ENCODE assay signal across 29 cellular contexts in the genomic region with DNA sequence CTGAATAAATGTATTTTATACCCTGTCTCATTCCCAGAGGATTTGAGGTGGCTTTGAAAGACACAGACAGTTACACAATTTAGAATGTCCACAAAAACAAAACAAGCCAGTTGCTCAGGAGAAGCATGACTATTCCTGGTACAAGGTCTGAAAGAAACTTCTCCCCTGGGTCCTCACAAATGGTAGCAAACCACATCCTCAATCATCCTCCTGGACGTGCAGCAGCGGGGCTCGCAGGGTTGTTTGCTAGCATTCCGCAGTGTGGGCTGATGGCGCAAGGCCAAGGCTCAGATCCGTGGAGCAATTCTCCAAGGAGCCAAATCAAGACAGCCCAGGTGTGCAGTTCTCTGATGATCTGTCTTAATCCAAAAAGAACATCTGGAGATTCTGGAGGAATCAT.
DNase-seq lines count a peak whose midpoint lies in the region; ATAC-seq, FAIRE-seq and TF ChIP-seq lines count a peak whose summit lies in the region.
"Had no signal": no experiment of that assay in that cellular context is flagged by ENCODE, and none has a peak within 500 bp of the region (broad histone marks: within the 10 kb centered on the region; RNA-seq: fewer than 3 reads in every experiment).

No MANE protein-coding gene starts in this region.

- POLR2A ChIA-PET in CD8-positive, alpha-beta T cell (lab: Charles Lee): no interaction called here

- DNase-seq in AG08395 (ENCODE audit: low spot score) (peak; percentile 41), GF-D8 (lab: John Stamatoyannopoulos, UW) (peak; percentile 71), NCI-H2171 treated with DMSO at 0.1 percent for 48 hours (lab: John Stamatoyannopoulos, UW) (peak; percentile 80), astrocyte (ENCODE audit: low read depth) (peak; percentile 11), NK-92 (lab: John Stamatoyannopoulos, UW; ENCODE audit: unreplicated experiment) (no peak), GM12891 (ENCODE audit: insufficient read length, low spot score) (no peak)
- no peak for DNase-seq in CD8-positive, alpha-beta T cell
- DNase-seq in activated naive CD4-positive, alpha-beta T cell (lab: John Stamatoyannopoulos, UW): no peak
- DNase-seq: amniotic stem cell; Calu3; effector memory CD8-positive, alpha-beta T cell; GOT3; KBM-7; left ventricle myocardium inferior; naive thymus-derived CD8-positive, alpha-beta T cell; NCI-H1694; NCI-H774; occipital lobe; PC-9; SHP77; T-helper 1 cell; testis had no signal

- H3K9me3 Mint-ChIP-seq in astrocyte (ENCODE audit: unreplicated experiment): peaks cover 7% of the 10 kb centered on the region
- peaks cover 2% of the 10 kb centered on the region for H3K9me3 Mint-ChIP-seq in CD8-positive, alpha-beta T cell
- H3K9me3 Mint-ChIP-seq: mesothelial cell of epicardium had no signal

- H3K27me3 ChIP-seq in astrocyte (ENCODE audit: insufficient read depth, low read length): no peaks in the 10 kb centered on the region
- no peaks in the 10 kb centered on the region for H3K27me3 ChIP-seq in CD8-positive, alpha-beta T cell (ENCODE audit: insufficient read depth, low read length)
- H3K27me3 ChIP-seq: gastroesophageal sphincter, testis, vagina had no signal

- no peak overlapping the region for H3K4me2 ChIP-seq in astrocyte (ENCODE audit: low read length)
- H3K4me2 ChIP-seq: PC-9 had no signal

- no peak overlapping the region for H3K9ac ChIP-seq in astrocyte (ENCODE audit: low read length)

- H3K36me3 ChIP-seq in astrocyte (ENCODE audit: insufficient read depth, low read length): no peaks in the 10 kb centered on the region
- H3K36me3 ChIP-seq in CD8-positive, alpha-beta T cell (ENCODE audit: insufficient read depth, low read length): no peaks in the 10 kb centered on the region
- H3K36me3 ChIP-seq: gastroesophageal sphincter, left ventricle myocardium inferior, vagina had no signal

- no peak overlapping the region for H2AFZ ChIP-seq in astrocyte (ENCODE audit: low read depth, low read length)
- H2AFZ ChIP-seq: PC-9 had no signal

- no peaks in the 10 kb centered on the region for H3K4me1 ChIP-seq in astrocyte (ENCODE audit: insufficient read depth, low read length)
- H3K4me1 ChIP-seq in CD8-positive, alpha-beta T cell (ENCODE audit: insufficient read depth, low read length): no peaks in the 10 kb centered on the region
- H3K4me1 ChIP-seq: gastroesophageal sphincter, left ventricle myocardium inferior, testis, vagina had no signal

- intact Hi-C loops in CD8-positive, alpha-beta T cell (cut with DNase I, micrococcal nuclease): no loop called here

- H3K4me3 ChIP-seq in astrocyte (ENCODE audit: insufficient read depth, low read depth, low read length): no peak overlapping the region
- H3K4me3 ChIP-seq in CD8-positive, alpha-beta T cell (ENCODE audit: low read depth, low read length): no peak overlapping the region
- H3K4me3 ChIP-seq: coronary artery, gastroesophageal sphincter, left ventricle myocardium inferior, PC-9, testis, vagina had no signal

- FAIRE-seq in astrocyte (lab: Jason Lieb, UNC): no peak
- FAIRE-seq in GM12891 (lab: Jason Lieb, UNC): no peak

- ATAC-seq in CD8-positive, alpha-beta T cell: no peak
- ATAC-seq: effector memory CD8-positive, alpha-beta T cell; esophagus mucosa; gastroesophageal sphincter; naive thymus-derived CD8-positive, alpha-beta T cell; stimulated activated memory B cell treated with anti-CD40 and anti-IgM and Interleukin-4, amounts not matched to agents 10 μg/mL and 1 μg/mL and 100 μg/mL, for 72 hours had no signal

- no peaks in the 10 kb centered on the region for H3K9me3 ChIP-seq in astrocyte (ENCODE audit: insufficient read depth, low read depth, low read length)
- H3K9me3 ChIP-seq in CD8-positive, alpha-beta T cell (ENCODE audit: low read length): no peaks in the 10 kb centered on the region
- H3K9me3 ChIP-seq: gastroesophageal sphincter, left ventricle myocardium inferior, testis, vagina had no signal

- no peaks in the 10 kb centered on the region for H3K36me3 Mint-ChIP-seq in astrocyte (ENCODE audit: low read depth, unreplicated experiment)
- no peaks in the 10 kb centered on the region for H3K36me3 Mint-ChIP-seq in CD8-positive, alpha-beta T cell
- H3K36me3 Mint-ChIP-seq: mesothelial cell of epicardium; stimulated activated memory B cell treated with anti-CD40 and anti-IgM and Interleukin-4, amounts not matched to agents 10 μg/mL and 1 μg/mL and 100 μg/mL, for 72 hours had no signal

- H3K27me3 Mint-ChIP-seq in astrocyte (ENCODE audit: low read depth, unreplicated experiment): peaks cover 3% of the 10 kb centered on the region
- H3K27me3 Mint-ChIP-seq in CD8-positive, alpha-beta T cell (ENCODE audit: low read depth): peaks cover 2% of the 10 kb centered on the region
- H3K27me3 Mint-ChIP-seq: effector memory CD8-positive, alpha-beta T cell; stimulated activated memory B cell treated with anti-CD40 and anti-IgM and Interleukin-4, amounts not matched to agents 10 μg/mL and 1 μg/mL and 100 μg/mL, for 72 hours had no signal

- no peak overlapping the region for H3K4me3 Mint-ChIP-seq in astrocyte (ENCODE audit: unreplicated experiment)
- H3K4me3 Mint-ChIP-seq in CD8-positive, alpha-beta T cell: no peak overlapping the region
- H3K4me3 Mint-ChIP-seq: effector memory CD8-positive, alpha-beta T cell; mesothelial cell of epicardium; naive thymus-derived CD8-positive, alpha-beta T cell; stimulated activated memory B cell treated with anti-CD40 and anti-IgM and Interleukin-4, amounts not matched to agents 10 μg/mL and 1 μg/mL and 100 μg/mL, for 72 hours had no signal

- no peaks in the 10 kb centered on the region for H3K4me1 Mint-ChIP-seq in astrocyte (ENCODE audit: low read depth, unreplicated experiment)
- H3K4me1 Mint-ChIP-seq in CD8-positive, alpha-beta T cell (ENCODE audit: low read depth): no peaks in the 10 kb centered on the region
- H3K4me1 Mint-ChIP-seq: mesothelial cell of epicardium; stimulated activated memory B cell treated with anti-CD40 and anti-IgM and Interleukin-4, amounts not matched to agents 10 μg/mL and 1 μg/mL and 100 μg/mL, for 72 hours had no signal

- no peaks in the 10 kb centered on the region for H4K20me1 ChIP-seq in astrocyte (ENCODE audit: insufficient read depth, low read length)

- TF ChIP-seq POLR2A in GM12891 (IDR thresholded peaks at IDR 0.05; ENCODE audit: low read depth, low read length): no peak

- H3K27ac Mint-ChIP-seq in astrocyte (ENCODE audit: unreplicated experiment): no peak overlapping the region
- H3K27ac Mint-ChIP-seq in CD8-positive, alpha-beta T cell: no peak overlapping the region
- H3K27ac Mint-ChIP-seq: effector memory CD8-positive, alpha-beta T cell; mesothelial cell of epicardium; naive thymus-derived CD8-positive, alpha-beta T cell; stimulated activated memory B cell treated with anti-CD40 and anti-IgM and Interleukin-4, amounts not matched to agents 10 μg/mL and 1 μg/mL and 100 μg/mL, for 72 hours had no signal

- CTCF ChIA-PET in CD8-positive, alpha-beta T cell (lab: Charles Lee): no interaction called here

- H3K27ac ChIP-seq in astrocyte (ENCODE audit: low read depth, low read length): no peak overlapping the region
- no peak overlapping the region for H3K27ac ChIP-seq in CD8-positive, alpha-beta T cell (ENCODE audit: low read depth, low read length)
- H3K27ac ChIP-seq: C4-2B, coronary artery, gastroesophageal sphincter, left ventricle myocardium inferior, PC-9, testis, vagina had no signal

- H3K79me2 ChIP-seq in astrocyte (ENCODE audit: insufficient read depth, low read length): no peaks in the 10 kb centered on the region

- TF ChIP-seq CTCF in astrocyte (IDR thresholded peaks at IDR 0.05; ENCODE audit: insufficient read depth, low read depth, low read length): no peak
- no peak for TF ChIP-seq CTCF in CD8-positive, alpha-beta T cell (IDR thresholded peaks at IDR 0.05)

TF ChIP-seq in GM12891, 5 proteins besides CTCF, POLR2A, EP300 and RAD21:
- TF ChIP-seq POLR2AphosphoS5 (IDR thresholded peaks at IDR 0.05; ENCODE audit: low read depth, low read length): no peak

Comparison
In these comparisons a context has a peak if more than half of its experiments do, and no peak if none do; other contexts are left out.
1. DNase-seq: peak in AG08395 (single experiment), GF-D8 (single experiment), NCI-H2171 treated with DMSO at 0.1 percent for 48 hours (single experiment) and astrocyte (single experiment); none in CD8-positive, alpha-beta T cell (0 of 7), NK-92 (single experiment), activated naive CD4-positive, alpha-beta T cell (0 of 4) and GM12891 (single experiment).